ENCODE assay signal across 13 cellular contexts in the genomic region with DNA sequence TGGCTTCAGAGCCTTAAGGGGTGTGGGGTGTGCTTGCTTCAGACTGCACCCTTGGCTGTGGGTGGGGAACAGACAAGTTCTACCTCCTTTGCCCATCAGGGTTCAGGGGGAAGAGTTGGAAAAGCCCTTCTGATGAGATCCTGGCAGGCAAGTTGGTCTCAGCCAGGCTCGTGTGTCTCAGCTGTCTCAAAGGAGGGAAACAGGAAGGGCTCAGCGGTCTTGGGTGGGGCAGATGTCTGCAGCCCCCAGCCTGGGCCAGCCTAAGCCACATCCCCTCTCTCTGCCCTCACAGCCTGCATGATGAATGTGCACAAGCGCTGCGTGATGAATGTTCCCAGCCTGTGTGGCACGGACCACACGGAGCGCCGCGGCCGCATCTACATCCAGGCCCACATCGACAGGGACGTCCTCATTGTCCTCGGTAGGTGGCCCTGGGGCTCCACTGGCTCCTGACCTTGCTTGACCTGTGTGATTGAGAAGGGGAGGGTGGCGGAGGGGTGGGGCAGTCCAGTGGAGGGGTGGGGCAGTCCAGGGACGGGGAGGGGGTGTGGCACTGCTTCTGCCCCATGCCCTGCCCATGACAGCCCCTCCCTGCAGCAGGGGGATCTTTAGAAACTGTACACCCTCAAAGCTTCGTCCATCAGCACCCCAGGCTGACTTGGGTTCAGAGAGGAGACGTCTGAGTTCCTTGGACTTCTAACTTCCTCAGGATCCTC.
A peak's percentile ranks its signal among the peaks of the same experiment; 100 is the strongest.
DNase-seq lines count a peak whose midpoint lies in the region; ATAC-seq and TF ChIP-seq lines count a peak whose summit lies in the region.
"Had no signal": no experiment of that assay in that cellular context is flagged by ENCODE, and none has a peak within 500 bp of the region (broad histone marks: within the 10 kb centered on the region; RNA-seq: fewer than 3 reads in every experiment).

No MANE protein-coding gene starts in this region.

- H3K4me2 ChIP-seq in BLaER1 treated with 17β-estradiol and CSF1 and Interleukin-3, amounts not matched to agents 10 nM and 100 nM, result peak overlapping the region; percentile 57 to 86 (median 72)
- no peak overlapping the region for H3K4me2 ChIP-seq in SK-N-SH

- H3K79me2 ChIP-seq in SK-N-SH (ENCODE audit: insufficient read depth), result no peaks in the 10 kb centered on the region

- CTCF ChIA-PET in SK-N-SH (lab: Yijun Ruan, JAX), result interaction anchor here (0.6 to 3.1 kb wide), 16 partner anchors 10 to 469 kb away, joined by 3 to 15 read pairs (median 6); a partner anchor contains a TSS

- no peak for TF ChIP-seq CTCF in SK-N-SH (IDR thresholded peaks at IDR 0.05)

- H3K4me1 Mint-ChIP-seq in IgD-negative memory B cell, result peaks cover 28 to 49% (median 36%) of the 10 kb centered on the region in 3 donors

- no peak for TF ChIP-seq EP300 in SK-N-SH (IDR thresholded peaks at IDR 0.05; ENCODE audit: borderline replicate concordance in 1 of 2, low read depth in 1 of 2, low read length in 1 of 2)

- H3K9me3 ChIP-seq in BLaER1 treated with 17β-estradiol and CSF1 and Interleukin-3, amounts not matched to agents 10 nM and 100 nM (replicated peaks in 1 of 11), result peaks cover 0 to 13% (median 0%) of the 10 kb centered on the region in 11 experiments; a peak in 5 of 22 replicates
- H3K9me3 ChIP-seq in SK-N-SH, result no peaks in the 10 kb centered on the region

- peaks cover 0 to 9% (median 2%) of the 10 kb centered on the region in 3 donors for H3K9me3 Mint-ChIP-seq in IgD-negative memory B cell

- H3K9ac ChIP-seq in BLaER1 treated with 17β-estradiol and CSF1 and Interleukin-3, amounts not matched to agents 10 nM and 100 nM, result peak overlapping the region in 8 of 11 experiments; percentile 15 to 47 (median 29); a peak in 7 of 22 replicates
- no peak overlapping the region for H3K9ac ChIP-seq in SK-N-SH

- peaks cover 0 to 76% (median 0%) of the 10 kb centered on the region in 11 experiments; a peak in 5 of 22 replicates for H4K20me1 ChIP-seq in BLaER1 treated with 17β-estradiol and CSF1 and Interleukin-3, amounts not matched to agents 10 nM and 100 nM
- H4K20me1 ChIP-seq in SK-N-SH (ENCODE audit: insufficient read depth), result no peaks in the 10 kb centered on the region

- no peaks in the 10 kb centered on the region for H3K27me3 Mint-ChIP-seq in IgD-negative memory B cell

- no peak overlapping the region for H2AFZ ChIP-seq in SK-N-SH (ENCODE audit: low read depth)

- H3K9me2 ChIP-seq in SK-N-SH, result no peaks in the 10 kb centered on the region

- H3K27me3 ChIP-seq in BLaER1 treated with 17β-estradiol and CSF1 and Interleukin-3, amounts not matched to agents 10 nM and 100 nM, result no peaks in the 10 kb centered on the region
- no peaks in the 10 kb centered on the region for H3K27me3 ChIP-seq in SK-N-SH (ENCODE audit: insufficient read depth)

- H3K36me3 ChIP-seq in BLaER1 treated with 17β-estradiol and CSF1 and Interleukin-3, amounts not matched to agents 10 nM and 100 nM, result peaks cover 0 to 75% (median 9%) of the 10 kb centered on the region in 11 experiments; a peak in 13 of 22 replicates
- H3K36me3 ChIP-seq in SK-N-SH (replicated peaks in 1 of 2; ENCODE audit: control insufficient read depth in 1 of 2, insufficient read depth in 2 of 2, low read length in 1 of 2), result no peaks in the 10 kb centered on the region
- H3K36me3 ChIP-seq: left ventricle myocardium inferior had no signal

- H3K4me3 Mint-ChIP-seq in IgD-negative memory B cell, result peak overlapping the region; percentile 68 to 96 (median 80)

- ATAC-seq in HG03521 (IDR thresholded peaks at IDR 0.05; ENCODE audit: unreplicated experiment) (no peak), HG03565 (IDR thresholded peaks at IDR 0.05; ENCODE audit: unreplicated experiment) (no peak)

- DNase-seq in activated CD8-positive, alpha-beta memory T cell treated with anti-CD3 and anti-CD28 coated beads, Interleukin-2, amount 50 U/mL, for 4 hours, result peak; percentile 28
- DNase-seq in iPS-NIHi11 (ENCODE audit: low spot score), result peak; percentile 16
- DNase-seq in DMS53 treated with DMSO at 0.1 percent for 48 hours (lab: John Stamatoyannopoulos, UW; ENCODE audit: unreplicated experiment), result no peak
- no peak for DNase-seq in SK-N-SH
- DNase-seq: activated CD4-positive, alpha-beta T cell treated with anti-CD3 and anti-CD28 coated beads for 1 hour; GF-D8; left ventricle myocardium inferior; NCI-H526; SIG-M5 had no signal

- H3K27ac Mint-ChIP-seq in IgD-negative memory B cell, result peak overlapping the region; percentile 67 to 90 (median 73)

- peak overlapping the region in 2 of 10 experiments; percentile 29 to 36; a peak in 2 of 20 replicates for H3K4me3 ChIP-seq in BLaER1 treated with 17β-estradiol and CSF1 and Interleukin-3, amounts not matched to agents 10 nM and 100 nM
- H3K4me3 ChIP-seq in SK-N-SH (ENCODE audit: low read depth in 2 of 2, low read length in 1 of 2), result no peak overlapping the region
- H3K4me3 ChIP-seq: left ventricle myocardium inferior had no signal

- peak overlapping the region in 7 of 11 experiments; percentile 1 to 62 (median 49); a peak in 10 of 22 replicates for H3K27ac ChIP-seq in BLaER1 treated with 17β-estradiol and CSF1 and Interleukin-3, amounts not matched to agents 10 nM and 100 nM
- no peak overlapping the region for H3K27ac ChIP-seq in SK-N-SH (ENCODE audit: low read depth in 2 of 2, low read length in 1 of 2)
- H3K27ac ChIP-seq: left ventricle myocardium inferior had no signal

- TF ChIP-seq RAD21 in SK-N-SH (IDR thresholded peaks at IDR 0.05; ENCODE audit: low read length), result no peak

- H3K36me3 Mint-ChIP-seq in IgD-negative memory B cell, result peaks cover 13% of the 10 kb centered on the region

- POLR2A ChIA-PET in SK-N-SH (lab: Yijun Ruan, JAX), result no interaction called here

- no peaks in the 10 kb centered on the region for H3F3A ChIP-seq in SK-N-SH (replicated peaks; ENCODE audit: insufficient read depth)

- H3K4me1 ChIP-seq in BLaER1 treated with 17β-estradiol and CSF1 and Interleukin-3, amounts not matched to agents 10 nM and 100 nM, result peaks cover 23 to 44% (median 39%) of the 10 kb centered on the region in 10 experiments
- no peaks in the 10 kb centered on the region for H3K4me1 ChIP-seq in SK-N-SH (ENCODE audit: control insufficient read depth in 1 of 2, insufficient read depth in 2 of 2, low read depth in 1 of 2, low read length in 1 of 2)
- H3K4me1 ChIP-seq: left ventricle myocardium inferior had no signal

- 9% methylated on average over 5 of the region's 17 CpGs for WGBS in SK-N-SH (ENCODE audit: low lambda C conversion rate)

TF ChIP-seq in SK-N-SH, 30 proteins besides CTCF, POLR2A, EP300 and RAD21 (continues in another document):
- TF ChIP-seq FOXJ3 (CRISPR knock-in tag; IDR thresholded peaks at IDR 0.05) (no peak), RCOR1 (IDR thresholded peaks at IDR 0.05; ENCODE audit: low read length) (no peak), GABPA (IDR thresholded peaks at IDR 0.05; ENCODE audit: low read depth) (no peak), EZH2phosphoT487 (IDR thresholded peaks at IDR 0.05; ENCODE audit: borderline replicate concordance, low read depth) (no peak), TCF12 (IDR thresholded peaks at IDR 0.05) (no peak), NFIC (IDR thresholded peaks at IDR 0.05; ENCODE audit: borderline replicate concordance) (no peak), SMC3 (IDR thresholded peaks at IDR 0.05; ENCODE audit: low read depth, low read length) (no peak)
- TF ChIP-seq, protein P1, sequence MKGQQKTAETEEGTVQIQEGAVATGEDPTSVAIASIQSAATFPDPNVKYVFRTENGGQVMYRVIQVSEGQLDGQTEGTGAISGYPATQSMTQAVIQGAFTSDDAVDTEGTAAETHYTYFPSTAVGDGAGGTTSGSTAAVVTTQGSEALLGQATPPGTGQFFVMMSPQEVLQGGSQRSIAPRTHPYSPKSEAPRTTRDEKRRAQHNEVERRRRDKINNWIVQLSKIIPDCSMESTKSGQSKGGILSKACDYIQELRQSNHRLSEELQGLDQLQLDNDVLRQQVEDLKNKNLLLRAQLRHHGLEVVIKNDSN (IDR thresholded peaks at IDR 0.05; ENCODE audit: borderline replicate concordance, low read depth), result no peak
- TF ChIP-seq, protein P2, sequence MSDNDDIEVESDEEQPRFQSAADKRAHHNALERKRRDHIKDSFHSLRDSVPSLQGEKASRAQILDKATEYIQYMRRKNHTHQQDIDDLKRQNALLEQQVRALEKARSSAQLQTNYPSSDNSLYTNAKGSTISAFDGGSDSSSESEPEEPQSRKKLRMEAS (IDR thresholded peaks at IDR 0.05; ENCODE audit: low read depth), result no peak
- TF ChIP-seq, protein P3, sequence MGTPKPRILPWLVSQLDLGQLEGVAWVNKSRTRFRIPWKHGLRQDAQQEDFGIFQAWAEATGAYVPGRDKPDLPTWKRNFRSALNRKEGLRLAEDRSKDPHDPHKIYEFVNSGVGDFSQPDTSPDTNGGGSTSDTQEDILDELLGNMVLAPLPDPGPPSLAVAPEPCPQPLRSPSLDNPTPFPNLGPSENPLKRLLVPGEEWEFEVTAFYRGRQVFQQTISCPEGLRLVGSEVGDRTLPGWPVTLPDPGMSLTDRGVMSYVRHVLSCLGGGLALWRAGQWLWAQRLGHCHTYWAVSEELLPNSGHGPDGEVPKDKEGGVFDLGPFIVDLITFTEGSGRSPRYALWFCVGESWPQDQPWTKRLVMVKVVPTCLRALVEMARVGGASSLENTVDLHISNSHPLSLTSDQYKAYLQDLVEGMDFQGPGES (IDR thresholded peaks at IDR 0.05; ENCODE audit: low read depth, low read length), result no peak
- TF ChIP-seq, protein P4, sequence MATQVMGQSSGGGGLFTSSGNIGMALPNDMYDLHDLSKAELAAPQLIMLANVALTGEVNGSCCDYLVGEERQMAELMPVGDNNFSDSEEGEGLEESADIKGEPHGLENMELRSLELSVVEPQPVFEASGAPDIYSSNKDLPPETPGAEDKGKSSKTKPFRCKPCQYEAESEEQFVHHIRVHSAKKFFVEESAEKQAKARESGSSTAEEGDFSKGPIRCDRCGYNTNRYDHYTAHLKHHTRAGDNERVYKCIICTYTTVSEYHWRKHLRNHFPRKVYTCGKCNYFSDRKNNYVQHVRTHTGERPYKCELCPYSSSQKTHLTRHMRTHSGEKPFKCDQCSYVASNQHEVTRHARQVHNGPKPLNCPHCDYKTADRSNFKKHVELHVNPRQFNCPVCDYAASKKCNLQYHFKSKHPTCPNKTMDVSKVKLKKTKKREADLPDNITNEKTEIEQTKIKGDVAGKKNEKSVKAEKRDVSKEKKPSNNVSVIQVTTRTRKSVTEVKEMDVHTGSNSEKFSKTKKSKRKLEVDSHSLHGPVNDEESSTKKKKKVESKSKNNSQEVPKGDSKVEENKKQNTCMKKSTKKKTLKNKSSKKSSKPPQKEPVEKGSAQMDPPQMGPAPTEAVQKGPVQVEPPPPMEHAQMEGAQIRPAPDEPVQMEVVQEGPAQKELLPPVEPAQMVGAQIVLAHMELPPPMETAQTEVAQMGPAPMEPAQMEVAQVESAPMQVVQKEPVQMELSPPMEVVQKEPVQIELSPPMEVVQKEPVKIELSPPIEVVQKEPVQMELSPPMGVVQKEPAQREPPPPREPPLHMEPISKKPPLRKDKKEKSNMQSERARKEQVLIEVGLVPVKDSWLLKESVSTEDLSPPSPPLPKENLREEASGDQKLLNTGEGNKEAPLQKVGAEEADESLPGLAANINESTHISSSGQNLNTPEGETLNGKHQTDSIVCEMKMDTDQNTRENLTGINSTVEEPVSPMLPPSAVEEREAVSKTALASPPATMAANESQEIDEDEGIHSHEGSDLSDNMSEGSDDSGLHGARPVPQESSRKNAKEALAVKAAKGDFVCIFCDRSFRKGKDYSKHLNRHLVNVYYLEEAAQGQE (IDR thresholded peaks at IDR 0.05; ENCODE audit: low read depth, low read length), result no peak

Comparison
In these comparisons a context has a peak if more than half of its experiments do, and no peak if none do; other contexts are left out.
1. H3K27ac ChIP-seq: peak in BLaER1 treated with 17β-estradiol and CSF1 and Interleukin-3, amounts not matched to agents 10 nM and 100 nM (7 of 11); none in SK-N-SH (0 of 2).
2. DNase-seq: peak in activated CD8-positive, alpha-beta memory T cell treated with anti-CD3 and anti-CD28 coated beads, Interleukin-2, amount 50 U/mL, for 4 hours (single experiment) and iPS-NIHi11 (single experiment); none in DMS53 treated with DMSO at 0.1 percent for 48 hours (single experiment) and SK-N-SH (single experiment).